ENCODE assay signal across 15 cellular contexts in the genomic region with DNA sequence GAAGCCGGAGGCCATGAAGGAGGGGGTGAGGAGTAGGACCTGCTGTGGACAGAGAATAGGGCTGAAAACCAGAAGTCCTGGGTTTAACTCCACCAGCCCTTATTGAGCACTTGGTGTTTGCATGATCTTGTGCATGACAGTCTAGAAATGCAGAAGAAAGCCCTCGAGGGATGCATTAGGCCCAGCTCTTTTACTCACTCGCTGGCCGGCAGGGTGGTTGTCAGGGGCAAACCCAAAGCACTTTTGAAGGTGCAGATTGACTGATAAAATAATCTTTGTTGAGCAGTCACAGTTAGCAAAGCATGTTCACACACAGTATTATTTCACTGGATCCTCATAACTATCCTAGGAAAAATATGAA. TPM values are rescaled to one million over a fixed set of nuclear protein-coding genes. Genes with fewer than 3 reads are reported as not detected.
DNase-seq lines count a peak whose midpoint lies in the region; ATAC-seq and TF ChIP-seq lines count a peak whose summit lies in the region.
"Had no signal": no experiment of that assay in that cellular context is flagged by ENCODE, and none has a peak within 500 bp of the region (broad histone marks: within the 10 kb centered on the region; RNA-seq: fewer than 3 reads in every experiment).

No MANE protein-coding gene starts in this region.

- no peak overlapping the region for H2AFZ ChIP-seq in OCI-LY1 (ENCODE audit: low read length)

- H3K4me1 Mint-ChIP-seq in naive B cell, result peaks cover 78 to 92% (median 91%) of the 10 kb centered on the region in 3 donors
- H3K4me1 Mint-ChIP-seq in activated CD8-positive, alpha-beta T cell treated with anti-CD3 and anti-CD28 coated beads, Interleukin-2, amount 10 ng/mL, durations not matched to agents 7 days and 5 days (ENCODE audit: low read depth), result no peaks in the 10 kb centered on the region
- H3K4me1 Mint-ChIP-seq: CD8-positive, alpha-beta memory T cell had no signal

- peak overlapping the region; percentile 25 to 95 (median 82); a peak in 20 of 22 replicates for H3K4me2 ChIP-seq in BLaER1 treated with 17β-estradiol and CSF1 and Interleukin-3, amounts not matched to agents 10 nM and 100 nM
- peak overlapping the region; percentile 1; the same call in 1 of the 2 replicates for H3K4me2 ChIP-seq in OCI-LY1 (ENCODE audit: low read length)

- TF ChIP-seq CTCF in OCI-LY1 (IDR thresholded peaks at IDR 0.05; ENCODE audit: low read length), result no peak
- no peak for TF ChIP-seq CTCF in WERI-Rb-1 (IDR thresholded peaks at IDR 0.05; ENCODE audit: low read depth, low read length)

- CTCF ChIA-PET in activated CD8-positive, alpha-beta T cell treated with anti-CD3 and anti-CD28 coated beads, Interleukin-2, amount 10 ng/mL, durations not matched to agents 7 days and 5 days (lab: Charles Lee), result no interaction called here

- H3K4me3 Mint-ChIP-seq in naive B cell, result peak overlapping the region in 5 of 8 donors; percentile 61 to 92 (median 87)
- H3K4me3 Mint-ChIP-seq in activated CD8-positive, alpha-beta T cell treated with anti-CD3 and anti-CD28 coated beads, Interleukin-2, amount 10 ng/mL, durations not matched to agents 7 days and 5 days, result no peak overlapping the region
- H3K4me3 Mint-ChIP-seq: CD8-positive, alpha-beta memory T cell; HFFc6 had no signal

- POLR2A ChIA-PET in activated CD8-positive, alpha-beta T cell treated with anti-CD3 and anti-CD28 coated beads, Interleukin-2, amount 10 ng/mL, durations not matched to agents 7 days and 5 days (lab: Charles Lee), result no interaction called here

- H3K27ac ChIP-seq in BLaER1 treated with 17β-estradiol and CSF1 and Interleukin-3, amounts not matched to agents 10 nM and 100 nM, result peak overlapping the region in 4 of 11 experiments; percentile 17 to 49 (median 34); a peak in 4 of 22 replicates
- peak overlapping the region; percentile 75 for H3K27ac ChIP-seq in OCI-LY1 (ENCODE audit: low read depth, low read length, poor library complexity, severe bottlenecking)
- no peak overlapping the region for H3K27ac ChIP-seq in WERI-Rb-1

- H3K4me3 ChIP-seq in BLaER1 treated with 17β-estradiol and CSF1 and Interleukin-3, amounts not matched to agents 10 nM and 100 nM, result no peak overlapping the region
- H3K4me3 ChIP-seq in OCI-LY1 (ENCODE audit: low read depth, low read length, poor library complexity, severe bottlenecking), result no peak overlapping the region
- H3K4me3 ChIP-seq in WERI-Rb-1 (ENCODE audit: low read depth, low read length), result no peak overlapping the region

- H3K9me3 ChIP-seq in BLaER1 treated with 17β-estradiol and CSF1 and Interleukin-3, amounts not matched to agents 10 nM and 100 nM (replicated peaks in 1 of 11), result no peaks in the 10 kb centered on the region
- H3K9me3 ChIP-seq in OCI-LY1 (ENCODE audit: low read length) (no peaks in the 10 kb centered on the region), WERI-Rb-1 (ENCODE audit: severe bottlenecking) (no peaks in the 10 kb centered on the region)
- H3K9me3 ChIP-seq: BE2C, Caco-2 had no signal

- no peaks in the 10 kb centered on the region for H3K36me3 ChIP-seq in BLaER1 treated with 17β-estradiol and CSF1 and Interleukin-3, amounts not matched to agents 10 nM and 100 nM
- H3K36me3 ChIP-seq in OCI-LY1 (ENCODE audit: insufficient read depth, low read length) (no peaks in the 10 kb centered on the region), WERI-Rb-1 (peaks cover 6% of the 10 kb centered on the region; the same call in 1 of the 2 replicates)
- H3K36me3 ChIP-seq: BE2C had no signal

- H3K9me3 Mint-ChIP-seq in naive B cell, result no peaks in the 10 kb centered on the region
- H3K9me3 Mint-ChIP-seq in activated CD8-positive, alpha-beta T cell treated with anti-CD3 and anti-CD28 coated beads, Interleukin-2, amount 10 ng/mL, durations not matched to agents 7 days and 5 days (ENCODE audit: insufficient read depth), result no peaks in the 10 kb centered on the region
- H3K9me3 Mint-ChIP-seq: CD8-positive, alpha-beta memory T cell; HFFc6 had no signal

- peak overlapping the region in 2 of 11 experiments; percentile 24 to 56; a peak in 2 of 22 replicates for H3K9ac ChIP-seq in BLaER1 treated with 17β-estradiol and CSF1 and Interleukin-3, amounts not matched to agents 10 nM and 100 nM
- H3K9ac ChIP-seq in OCI-LY1 (ENCODE audit: low read length), result no peak overlapping the region; the same call in 1 of the 2 replicates

- H3K9me2 ChIP-seq in OCI-LY1 (ENCODE audit: low read depth, low read length), result no peaks in the 10 kb centered on the region

- H4K20me1 ChIP-seq in BLaER1 treated with 17β-estradiol and CSF1 and Interleukin-3, amounts not matched to agents 10 nM and 100 nM, result peaks cover 0 to 9% (median 0%) of the 10 kb centered on the region in 11 experiments; a peak in 4 of 22 replicates
- no peaks in the 10 kb centered on the region for H4K20me1 ChIP-seq in OCI-LY1 (ENCODE audit: insufficient read depth, low read length)

- H3K27me3 ChIP-seq in BLaER1 treated with 17β-estradiol and CSF1 and Interleukin-3, amounts not matched to agents 10 nM and 100 nM, result peaks cover 0 to 17% (median 0%) of the 10 kb centered on the region in 11 experiments; a peak in 3 of 22 replicates
- no peaks in the 10 kb centered on the region for H3K27me3 ChIP-seq in OCI-LY1 (ENCODE audit: insufficient read depth, low read length)
- H3K27me3 ChIP-seq in WERI-Rb-1 (ENCODE audit: insufficient read depth, low read depth, severe bottlenecking), result no peaks in the 10 kb centered on the region
- H3K27me3 ChIP-seq: BE2C had no signal

- peaks cover 65 to 100% (median 99%) of the 10 kb centered on the region in 10 experiments for H3K4me1 ChIP-seq in BLaER1 treated with 17β-estradiol and CSF1 and Interleukin-3, amounts not matched to agents 10 nM and 100 nM
- H3K4me1 ChIP-seq in OCI-LY1 (ENCODE audit: insufficient read depth, low read length, severe bottlenecking), result peaks cover 61% of the 10 kb centered on the region
- H3K4me1 ChIP-seq: Caco-2 had no signal

- peak overlapping the region; percentile 82 to 99 (median 92) for H3K27ac Mint-ChIP-seq in naive B cell
- H3K27ac Mint-ChIP-seq in activated CD8-positive, alpha-beta T cell treated with anti-CD3 and anti-CD28 coated beads, Interleukin-2, amount 10 ng/mL, durations not matched to agents 7 days and 5 days, result no peak overlapping the region
- H3K27ac Mint-ChIP-seq: CD8-positive, alpha-beta memory T cell; HFFc6 had no signal

- DNase-seq in naive B cell (no peak), NCI-H2081 treated with DMSO at 0.1 percent for 48 hours (lab: John Stamatoyannopoulos, UW) (no peak), WERI-Rb-1 (no peak), iPS-NIHi11 (ENCODE audit: low spot score) (no peak)
- no peak for DNase-seq in activated CD8-positive, alpha-beta T cell treated with anti-CD3 and anti-CD28 coated beads, Interleukin-2, amount 10 ng/mL, durations not matched to agents 7 days and 5 days
- DNase-seq: Caco-2; CD8-positive, alpha-beta memory T cell; DND-41; GF-D8; HCEC 1CT; HFFc6 had no signal

- no peaks in the 10 kb centered on the region for H3K27me3 Mint-ChIP-seq in naive B cell
- peaks cover 3% of the 10 kb centered on the region for H3K27me3 Mint-ChIP-seq in activated CD8-positive, alpha-beta T cell treated with anti-CD3 and anti-CD28 coated beads, Interleukin-2, amount 10 ng/mL, durations not matched to agents 7 days and 5 days (ENCODE audit: low read depth)

- H3K79me2 ChIP-seq in OCI-LY1 (ENCODE audit: insufficient read depth, low read length), result no peaks in the 10 kb centered on the region

- H3F3A ChIP-seq in OCI-LY1 (ENCODE audit: insufficient read depth, low read length), result no peaks in the 10 kb centered on the region

- H3K36me3 Mint-ChIP-seq in naive B cell, result no peaks in the 10 kb centered on the region
- no peaks in the 10 kb centered on the region for H3K36me3 Mint-ChIP-seq in activated CD8-positive, alpha-beta T cell treated with anti-CD3 and anti-CD28 coated beads, Interleukin-2, amount 10 ng/mL, durations not matched to agents 7 days and 5 days (ENCODE audit: low read depth)
- H3K36me3 Mint-ChIP-seq: CD8-positive, alpha-beta memory T cell had no signal

- no peak for ATAC-seq in naive B cell (ENCODE audit: low read depth in 2 of 2)
- ATAC-seq in activated CD8-positive, alpha-beta T cell treated with anti-CD3 and anti-CD28 coated beads, Interleukin-2, amount 10 ng/mL, durations not matched to agents 7 days and 5 days, result no peak
- ATAC-seq: HepG2 had no signal

RNA-seq across cellular contexts. Expression of gene CORO2B, which starts 55.3 kb away (rescaled TPM):
- polyA plus RNA-seq in naive B cell (ENCODE audit: low read depth in 6 of 6), result 10 to 100 TPM in 1 of 6 donors, 1 to 10 TPM in 5; 3.4 to 11.3 (median 4.8) TPM
- not detected for total RNA-seq in activated CD8-positive, alpha-beta T cell treated with anti-CD3 and anti-CD28 coated beads, Interleukin-2, amount 10 ng/mL, durations not matched to agents 7 days and 5 days
- total RNA-seq: CD8-positive, alpha-beta memory T cell had no signal
- polyA plus RNA-seq: CD8-positive, alpha-beta memory T cell had no signal
